17 cellular contexts compared by ENCODE assay signal in the genomic region with DNA sequence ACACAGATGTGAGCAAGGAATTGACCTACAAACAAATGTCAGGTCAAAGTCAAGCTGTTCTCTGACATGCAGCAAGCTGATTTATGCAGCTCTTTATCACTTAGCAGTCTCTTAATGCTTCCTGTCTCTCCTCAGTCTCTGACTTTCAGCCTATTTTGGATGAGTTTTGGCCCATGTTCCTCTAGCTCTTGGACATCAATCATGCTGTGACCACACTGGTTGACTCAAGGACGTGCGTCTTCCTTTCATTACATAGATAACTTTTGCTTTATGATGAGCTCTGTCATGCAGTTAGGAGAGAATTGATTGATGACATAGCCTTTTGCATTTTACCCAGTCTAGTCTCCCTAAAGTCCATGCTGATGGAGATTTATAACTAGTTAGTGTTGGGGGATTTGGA. TPM values are rescaled to one million over a fixed set of nuclear protein-coding genes. Genes with fewer than 3 reads are reported as not detected.
DNase-seq lines count a peak whose midpoint lies in the region; ATAC-seq, FAIRE-seq and TF ChIP-seq lines count a peak whose summit lies in the region.
"Had no signal": no experiment of that assay in that cellular context is flagged by ENCODE, and none has a peak within 500 bp of the region (broad histone marks: within the 10 kb centered on the region; RNA-seq: fewer than 3 reads in every experiment).

No MANE protein-coding gene starts in this region.

- H3K36me3 ChIP-seq in BLaER1 treated with 17β-estradiol and CSF1 and Interleukin-3, amounts not matched to agents 10 nM and 100 nM = no peaks in the 10 kb centered on the region
- H3K36me3 ChIP-seq: thyroid gland had no signal

- peak; percentile 31 for FAIRE-seq in GM18507 (lab: Jason Lieb, UNC)
- FAIRE-seq: kidney had no signal

- no peak overlapping the region for H3K4me3 ChIP-seq in BLaER1 treated with 17β-estradiol and CSF1 and Interleukin-3, amounts not matched to agents 10 nM and 100 nM
- no peak overlapping the region for H3K4me3 ChIP-seq in fibroblast of pulmonary artery (replicated peaks; ENCODE audit: low read depth, low read length)
- H3K4me3 ChIP-seq: SK-N-MC, thyroid gland had no signal

- no peaks in the 10 kb centered on the region for H3K27me3 ChIP-seq in BLaER1 treated with 17β-estradiol and CSF1 and Interleukin-3, amounts not matched to agents 10 nM and 100 nM
- H3K27me3 ChIP-seq: thyroid gland had no signal

- peaks cover 0 to 7% (median 3%) of the 10 kb centered on the region in 11 experiments; a peak in 4 of 22 replicates for H3K9me3 ChIP-seq in BLaER1 treated with 17β-estradiol and CSF1 and Interleukin-3, amounts not matched to agents 10 nM and 100 nM (replicated peaks in 1 of 11)
- H3K9me3 ChIP-seq: thyroid gland had no signal

- no peak for ATAC-seq in GM19023 (IDR thresholded peaks at IDR 0.05; ENCODE audit: unreplicated experiment)
- ATAC-seq in HG02981 (IDR thresholded peaks at IDR 0.05; ENCODE audit: unreplicated experiment) = no peak
- ATAC-seq in HG02885 (IDR thresholded peaks at IDR 0.05; ENCODE audit: poor library complexity, unreplicated experiment) = no peak

- DNase-seq in GM18507 (ENCODE audit: extremely low spot score, insufficient read length, low read depth) = no peak
- DNase-seq in SK-N-DZ (ENCODE audit: low spot score) = peak; percentile 21
- DNase-seq in fibroblast of pulmonary artery (ENCODE audit: low read depth) = peak; percentile 22
- DNase-seq in activated naive CD4-positive, alpha-beta T cell treated with anti-CD3 and anti-CD28 coated beads, Interleukin-2, amount 50 U/mL, for 16 hours = no peak
- DNase-seq: activated gamma-delta T cell treated with Interleukin-2 at 50 U/mL for 16 hours; cortex of kidney; DMS79 treated with DMSO at 0.1 percent for 48 hours; kidney; nucleus accumbens; stimulated activated CD4-positive, alpha-beta T cell treated with anti-CD3 and anti-CD28 coated beads, Interleukin-4, amount 100 ng/mL, for 4 hours; thyroid gland had no signal

- H3K4me1 ChIP-seq in BLaER1 treated with 17β-estradiol and CSF1 and Interleukin-3, amounts not matched to agents 10 nM and 100 nM = peaks cover 52 to 57% (median 53%) of the 10 kb centered on the region in 10 experiments
- H3K4me1 ChIP-seq: thyroid gland had no signal

- no peaks in the 10 kb centered on the region for H4K20me1 ChIP-seq in BLaER1 treated with 17β-estradiol and CSF1 and Interleukin-3, amounts not matched to agents 10 nM and 100 nM

- no peak for TF ChIP-seq CTCF in fibroblast of pulmonary artery (IDR thresholded peaks at IDR 0.05; ENCODE audit: low read length, missing control alignments)

- no peak overlapping the region for H3K9ac ChIP-seq in BLaER1 treated with 17β-estradiol and CSF1 and Interleukin-3, amounts not matched to agents 10 nM and 100 nM

- H3K4me2 ChIP-seq in BLaER1 treated with 17β-estradiol and CSF1 and Interleukin-3, amounts not matched to agents 10 nM and 100 nM = peak overlapping the region; percentile 11 to 96 (median 71); a peak in 20 of 22 replicates

- peak overlapping the region in 2 of 11 experiments; percentile 7 to 82; a peak in 2 of 22 replicates for H3K27ac ChIP-seq in BLaER1 treated with 17β-estradiol and CSF1 and Interleukin-3, amounts not matched to agents 10 nM and 100 nM
- H3K27ac ChIP-seq: C4-2B, SK-N-MC, thyroid gland had no signal

RNA-seq across cellular contexts. Expression of gene REEP5, which starts 9.4 kb away (rescaled TPM):
- 14.9 and 16.0 TPM in 2 replicates for polyA plus RNA-seq in SK-N-DZ (2014; cell fraction: cytosol; rRNA removed)
- polyA plus RNA-seq in SK-N-DZ (2014; cell fraction: nucleus; rRNA removed) = 5.5 and 7.8 TPM in 2 replicates

RNA-seq across cellular contexts. Expression of gene DCP2, which starts 45.1 kb away (rescaled TPM):
- polyA plus RNA-seq in SK-N-DZ (2014; cell fraction: cytosol; rRNA removed) = 40.4 and 47.0 TPM in 2 replicates
- 30.7 and 33.4 TPM in 2 replicates for polyA plus RNA-seq in SK-N-DZ (2014; cell fraction: nucleus; rRNA removed)

Comparison
In these comparisons a context has a peak if more than half of its experiments do, and no peak if none do; other contexts are left out.
1. DNase-seq: peak in SK-N-DZ (single experiment) and fibroblast of pulmonary artery (single experiment); none in GM18507 (single experiment) and activated naive CD4-positive, alpha-beta T cell treated with anti-CD3 and anti-CD28 coated beads, Interleukin-2, amount 50 U/mL, for 16 hours (single experiment).